10 cellular contexts compared by ENCODE assay signal in the genomic region with DNA sequence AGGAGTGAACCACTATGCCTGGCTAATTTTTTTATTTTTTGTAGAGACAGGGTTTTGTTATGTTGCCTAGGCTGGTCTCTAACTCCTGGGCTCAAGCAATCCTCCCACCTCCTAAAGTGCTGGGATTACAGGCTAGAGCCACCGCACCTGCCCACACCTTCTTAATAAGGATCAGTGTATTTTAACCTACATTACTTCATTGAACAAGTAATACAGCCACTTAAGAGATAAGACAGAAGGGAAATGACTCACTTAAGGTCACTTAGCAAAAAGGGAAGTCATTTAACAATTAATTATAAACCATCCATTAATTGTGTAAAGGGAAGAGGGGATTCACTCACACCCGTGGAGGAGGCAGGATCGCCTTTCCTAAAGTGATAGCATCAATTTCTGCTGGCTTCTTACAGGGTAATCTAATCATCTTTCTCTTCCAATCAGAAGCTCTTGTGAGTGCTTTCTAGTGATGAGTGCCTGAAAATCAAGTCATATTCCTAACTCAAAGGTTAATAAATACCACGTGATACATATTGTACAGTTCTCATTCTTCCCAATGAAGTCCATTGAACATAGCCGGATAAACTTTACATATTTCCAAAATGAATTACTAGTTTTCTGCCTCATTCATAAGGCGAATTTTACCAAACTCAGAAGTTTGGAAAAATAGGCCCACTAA. TPM values are rescaled to one million over a fixed set of nuclear protein-coding genes. Genes with fewer than 3 reads are reported as not detected.
DNase-seq lines count a peak whose midpoint lies in the region; ATAC-seq and TF ChIP-seq lines count a peak whose summit lies in the region.
"Had no signal": no experiment of that assay in that cellular context is flagged by ENCODE, and none has a peak within 500 bp of the region (broad histone marks: within the 10 kb centered on the region; RNA-seq: fewer than 3 reads in every experiment).

No MANE protein-coding gene starts in this region.

- H3K36me3 Mint-ChIP-seq in activated T-helper 17 cell treated with anti-CD3 and anti-CD28 coated beads, Interleukin-2, amount 50 U/mL, for 72 hours (ENCODE audit: low read depth): peaks cover 48% of the 10 kb centered on the region

- H3K36me3 ChIP-seq in BLaER1 (no peaks in the 10 kb centered on the region), HEK293 (ENCODE audit: control insufficient read depth in 2 of 2, insufficient read depth in 1 of 2, low read length in 2 of 2) (no peaks in the 10 kb centered on the region), muscle layer of duodenum (ENCODE audit: control insufficient read depth in 1 of 2, insufficient read depth in 2 of 2, low read length in 2 of 2) (peaks cover 0 to 10% of the 10 kb centered on the region in 2 donors)

- H3K9me3 Mint-ChIP-seq in activated T-helper 17 cell treated with anti-CD3 and anti-CD28 coated beads, Interleukin-2, amount 50 U/mL, for 72 hours: no peaks in the 10 kb centered on the region

- DNase-seq in omental fat pad (ENCODE audit: low spot score): no peak
- no peak for DNase-seq in NCI-H2196 (lab: John Stamatoyannopoulos, UW; ENCODE audit: unreplicated experiment)
- DNase-seq: activated gamma-delta T cell, NCI-H2171 treated with DMSO at 0.1 percent for 48 hours had no signal

- peak overlapping the region; percentile 96 for H3K4me2 ChIP-seq in BLaER1

- H3K4me1 Mint-ChIP-seq in activated T-helper 17 cell treated with anti-CD3 and anti-CD28 coated beads, Interleukin-2, amount 50 U/mL, for 72 hours: peaks cover 55% of the 10 kb centered on the region

- H3K27ac ChIP-seq in BLaER1: no peak overlapping the region
- H3K27ac ChIP-seq in HEK293 (ENCODE audit: extremely low read depth, low read depth, low read length): no peak overlapping the region
- H3K27ac ChIP-seq in muscle layer of duodenum (ENCODE audit: low read length): peak overlapping the region; percentile 18

- CTCF ChIA-PET in HEK293 (lab: Yijun Ruan, JAX): interaction anchor here (0.6 to 1.5 kb wide), 5 partner anchors 56 to 798 kb away, joined by 3 to 8 read pairs (median 4); partner anchors contain the start of gene STK10

- POLR2A ChIA-PET in HEK293 (lab: Yijun Ruan, JAX): no interaction called here

- no peaks in the 10 kb centered on the region for H3K27me3 Mint-ChIP-seq in activated T-helper 17 cell treated with anti-CD3 and anti-CD28 coated beads, Interleukin-2, amount 50 U/mL, for 72 hours

- H3K27me3 ChIP-seq in BLaER1 (no peaks in the 10 kb centered on the region), muscle layer of duodenum (ENCODE audit: low read depth, low read length) (no peaks in the 10 kb centered on the region)

- H3K4me1 ChIP-seq in BLaER1 (peaks cover 62% of the 10 kb centered on the region), HEK293 (ENCODE audit: control insufficient read depth, insufficient read depth, low read length) (peaks cover 35% of the 10 kb centered on the region), muscle layer of duodenum (ENCODE audit: control insufficient read depth in 1 of 2, insufficient read depth in 2 of 2, low read length in 2 of 2) (peaks cover 15 to 33% of the 10 kb centered on the region in 2 donors)

- H3K4me3 ChIP-seq in BLaER1 (no peak overlapping the region), HEK293 (ENCODE audit: low read depth, low read length) (no peak overlapping the region), muscle layer of duodenum (ENCODE audit: low read depth in 1 of 2, low read length in 2 of 2) (no peak overlapping the region)

- no peak for ATAC-seq in activated T-helper 17 cell treated with anti-CD3 and anti-CD28 coated beads, Interleukin-2, amount 50 U/mL, for 72 hours (replicated peaks)
- ATAC-seq in HG03139 (IDR thresholded peaks at IDR 0.05; ENCODE audit: unreplicated experiment): no peak
- no peak for ATAC-seq in GM21825 (IDR thresholded peaks at IDR 0.05; ENCODE audit: unreplicated experiment)
- no peak for ATAC-seq in omental fat pad (ENCODE audit: low FRiP score)

- H3K4me3 Mint-ChIP-seq in activated T-helper 17 cell treated with anti-CD3 and anti-CD28 coated beads, Interleukin-2, amount 50 U/mL, for 72 hours: peak overlapping the region; percentile 69

- H4K20me1 ChIP-seq in BLaER1: peaks cover 78% of the 10 kb centered on the region

- H3K27ac Mint-ChIP-seq in activated T-helper 17 cell treated with anti-CD3 and anti-CD28 coated beads, Interleukin-2, amount 50 U/mL, for 72 hours: peak overlapping the region; percentile 80

- H3K9me3 ChIP-seq in BLaER1: no peaks in the 10 kb centered on the region; the same call in 1 of the 2 replicates
- H3K9me3 ChIP-seq in HEK293 (ENCODE audit: control insufficient read depth, insufficient read depth, low read depth, low read length): no peaks in the 10 kb centered on the region
- no peaks in the 10 kb centered on the region for H3K9me3 ChIP-seq in muscle layer of duodenum (ENCODE audit: control insufficient read depth in 1 of 2, low read length in 2 of 2)

- no peak overlapping the region for H3K9ac ChIP-seq in BLaER1

- TF ChIP-seq CTCF in HEK293 (tag by site-specific recombination; IDR thresholded peaks at IDR 0.05) (no peak), omental fat pad (IDR thresholded peaks at IDR 0.05) (no peak)

TF ChIP-seq in HEK293, 187 proteins besides CTCF, POLR2A, EP300 and RAD21:
- no peak for TF ChIP-seq ZIC2 (tag by site-specific recombination; IDR thresholded peaks at IDR 0.05)
- TF ChIP-seq ZNF366 (tag by site-specific recombination; conservative IDR thresholded peaks at IDR 0.05): 0 out of 2 replicates have a peak, but pooled peaks have one; percentile 30
- TF ChIP-seq ZNF529 (tag by site-specific recombination; IDR thresholded peaks at IDR 0.05; ENCODE audit: insufficient replicate concordance): no peak
- TF ChIP-seq ZFHX2 (tag by site-specific recombination; conservative IDR thresholded peaks at IDR 0.05): peak; percentile 75
- no peak for TF ChIP-seq ZNF548 (tag by site-specific recombination; IDR thresholded peaks at IDR 0.05)
- TF ChIP-seq BCL6B (tag by site-specific recombination; IDR thresholded peaks at IDR 0.05): peak; percentile 66
- TF ChIP-seq EGR2 (tag by site-specific recombination; IDR thresholded peaks at IDR 0.05; ENCODE audit: low read depth): peak; percentile 78
- TF ChIP-seq PRDM10 (tag by site-specific recombination; IDR thresholded peaks at IDR 0.05): peak; percentile 39; the same call in 1 of the 2 replicates
- no peak for TF ChIP-seq ZNF223 (tag by site-specific recombination; IDR thresholded peaks at IDR 0.05)

RNA-seq across cellular contexts. Expression of gene FBXW11, which starts 3.5 kb away (rescaled TPM):
- total RNA-seq in activated T-helper 17 cell treated with anti-CD3 and anti-CD28 coated beads, Interleukin-2, amount 50 U/mL, for 72 hours: 10 to 100 TPM; 48.1 to 51.4 TPM
- total RNA-seq in omental fat pad: 10 to 100 TPM; 44.6 to 60.9 (median 55.7) TPM
